ENCODE assay signal across 8 cellular contexts in genomic region chrX:150363561-150364346, GRCh38. TPM values are rescaled to one million over a fixed set of nuclear protein-coding genes. Genes with fewer than 3 reads are reported as not detected.
DNase-seq lines count a peak whose midpoint lies in the region; ATAC-seq and TF ChIP-seq lines count a peak whose summit lies in the region.

No MANE protein-coding gene starts in this region.

- peak overlapping the region; percentile 71 for H3K4me3 Mint-ChIP-seq in activated CD8-positive, alpha-beta memory T cell treated with anti-CD3 and anti-CD28 coated beads, Interleukin-2, amount 10 ng/mL, durations not matched to agents 7 days and 5 days
- peak overlapping the region; percentile 94 for H3K4me3 Mint-ChIP-seq in natural killer cell treated with Interleukin-12 subunit alpha and Interleukin-12 subunit beta and Interleukin-15 and Interleukin-18, amount 100 ng/mL, for 72 hours

- H3K36me3 Mint-ChIP-seq in activated CD8-positive, alpha-beta memory T cell treated with anti-CD3 and anti-CD28 coated beads, Interleukin-2, amount 10 ng/mL, durations not matched to agents 7 days and 5 days, result no peaks in the 10 kb centered on the region
- no peaks in the 10 kb centered on the region for H3K36me3 Mint-ChIP-seq in natural killer cell treated with Interleukin-12 subunit alpha and Interleukin-12 subunit beta and Interleukin-15 and Interleukin-18, amount 100 ng/mL, for 72 hours

- in situ Hi-C loops in GM13977 (cut with MboI; ENCODE audit: low pct_unique_long_range_greater_than_20kb, low sequenced_read_pairs, unreplicated experiment), result no loop called here

- peak; percentile 10 for ATAC-seq in activated CD8-positive, alpha-beta memory T cell treated with anti-CD3 and anti-CD28 coated beads, Interleukin-2, amount 10 ng/mL, durations not matched to agents 7 days and 5 days
- ATAC-seq in natural killer cell treated with Interleukin-12 subunit alpha and Interleukin-12 subunit beta and Interleukin-15 and Interleukin-18, amount 100 ng/mL, for 72 hours, result peak; percentile 15 to 16
- ATAC-seq in GM21367 (IDR thresholded peaks at IDR 0.05; ENCODE audit: unreplicated experiment) (no peak), HG03469 (IDR thresholded peaks at IDR 0.05; ENCODE audit: unreplicated experiment) (no peak)

- no peak for TF ChIP-seq CTCF in HFF-Myc (IDR thresholded peaks at IDR 0.05; ENCODE audit: low read depth, low read length, missing control alignments)
- no peak for TF ChIP-seq CTCF in fibroblast of mammary gland (conservative IDR thresholded peaks at IDR 0.05; ENCODE audit: control insufficient read depth, insufficient read depth, low read depth, low read length)
- no peak for TF ChIP-seq CTCF in GM13977 (IDR thresholded peaks at IDR 0.05; ENCODE audit: extremely low read depth, insufficient read depth, missing control alignments)

- DNase-seq in AG08396 (ENCODE audit: low spot score) (peak; percentile 41), HFF-Myc (ENCODE audit: extremely low read depth, low read depth) (no peak), fibroblast of mammary gland (ENCODE audit: low read depth) (peak; percentile 37), GM13977 (ENCODE audit: low spot score) (no peak)
- DNase-seq in activated CD8-positive, alpha-beta memory T cell treated with anti-CD3 and anti-CD28 coated beads, Interleukin-2, amount 10 ng/mL, durations not matched to agents 7 days and 5 days, result peak; percentile 46
- no peak for DNase-seq in natural killer cell treated with Interleukin-12 subunit alpha and Interleukin-12 subunit beta and Interleukin-15 and Interleukin-18, amount 100 ng/mL, for 72 hours (ENCODE audit: low spot score)

- CTCF ChIA-PET in activated CD8-positive, alpha-beta memory T cell treated with anti-CD3 and anti-CD28 coated beads, Interleukin-2, amount 10 ng/mL, durations not matched to agents 7 days and 5 days (lab: Charles Lee), result interaction anchor here (0.5 to 3.5 kb wide), 16 partner anchors 10 to 454 kb away, joined by 3 to 17 read pairs (median 4); no protein-coding TSS in a partner anchor

- H3K27ac Mint-ChIP-seq in activated CD8-positive, alpha-beta memory T cell treated with anti-CD3 and anti-CD28 coated beads, Interleukin-2, amount 10 ng/mL, durations not matched to agents 7 days and 5 days, result peak overlapping the region; percentile 65
- H3K27ac Mint-ChIP-seq in natural killer cell treated with Interleukin-12 subunit alpha and Interleukin-12 subunit beta and Interleukin-15 and Interleukin-18, amount 100 ng/mL, for 72 hours, result no peak overlapping the region

- peaks cover 24% of the 10 kb centered on the region for H3K4me1 Mint-ChIP-seq in activated CD8-positive, alpha-beta memory T cell treated with anti-CD3 and anti-CD28 coated beads, Interleukin-2, amount 10 ng/mL, durations not matched to agents 7 days and 5 days
- peaks cover 21 to 26% of the 10 kb centered on the region in 2 donors for H3K4me1 Mint-ChIP-seq in natural killer cell treated with Interleukin-12 subunit alpha and Interleukin-12 subunit beta and Interleukin-15 and Interleukin-18, amount 100 ng/mL, for 72 hours (ENCODE audit: low read depth in 2 of 2)

- H3K4me3 ChIP-seq in HFF-Myc (replicated peaks; ENCODE audit: low read depth, low read length) (peak overlapping the region; percentile 56), fibroblast of mammary gland (ENCODE audit: control insufficient read depth, low read depth, low read length) (peak overlapping the region; percentile 57)

- H3K9me3 Mint-ChIP-seq in activated CD8-positive, alpha-beta memory T cell treated with anti-CD3 and anti-CD28 coated beads, Interleukin-2, amount 10 ng/mL, durations not matched to agents 7 days and 5 days (ENCODE audit: low read depth), result no peaks in the 10 kb centered on the region
- no peaks in the 10 kb centered on the region for H3K9me3 Mint-ChIP-seq in natural killer cell treated with Interleukin-12 subunit alpha and Interleukin-12 subunit beta and Interleukin-15 and Interleukin-18, amount 100 ng/mL, for 72 hours

- peaks cover 27% of the 10 kb centered on the region for H3K27me3 Mint-ChIP-seq in activated CD8-positive, alpha-beta memory T cell treated with anti-CD3 and anti-CD28 coated beads, Interleukin-2, amount 10 ng/mL, durations not matched to agents 7 days and 5 days
- peaks cover 20 to 21% of the 10 kb centered on the region in 2 donors for H3K27me3 Mint-ChIP-seq in natural killer cell treated with Interleukin-12 subunit alpha and Interleukin-12 subunit beta and Interleukin-15 and Interleukin-18, amount 100 ng/mL, for 72 hours

RNA-seq across cellular contexts. Expression of gene MAMLD1, which starts 0.6 kb away (rescaled TPM):
- 10 to 100 TPM in 1 of 2 experiments, 1 to 10 TPM in 1; 8.1 to 11.9 TPM for total RNA-seq in activated CD8-positive, alpha-beta memory T cell treated with anti-CD3 and anti-CD28 coated beads, Interleukin-2, amount 10 ng/mL, durations not matched to agents 7 days and 5 days
- 1 to 10 TPM; 2.0 to 3.5 TPM for total RNA-seq in natural killer cell treated with Interleukin-12 subunit alpha and Interleukin-12 subunit beta and Interleukin-15 and Interleukin-18, amount 100 ng/mL, for 72 hours

Comparison
In these comparisons a context has a peak if more than half of its experiments do, and no peak if none do; other contexts are left out.
1. DNase-seq: peak in AG08396 (single experiment), activated CD8-positive, alpha-beta memory T cell treated with anti-CD3 and anti-CD28 coated beads, Interleukin-2, amount 10 ng/mL, durations not matched to agents 7 days and 5 days (single experiment) and fibroblast of mammary gland (single experiment); none in HFF-Myc (single experiment), natural killer cell treated with Interleukin-12 subunit alpha and Interleukin-12 subunit beta and Interleukin-15 and Interleukin-18, amount 100 ng/mL, for 72 hours (single experiment) and GM13977 (single experiment).
2. ATAC-seq: peak in activated CD8-positive, alpha-beta memory T cell treated with anti-CD3 and anti-CD28 coated beads, Interleukin-2, amount 10 ng/mL, durations not matched to agents 7 days and 5 days (single experiment) and natural killer cell treated with Interleukin-12 subunit alpha and Interleukin-12 subunit beta and Interleukin-15 and Interleukin-18, amount 100 ng/mL, for 72 hours (2 of 2); none in GM21367 (single experiment) and HG03469 (single experiment).